Comparison of ENCODE assay signal across 14 cellular contexts in genomic region chr6:106870069-106870468, GRCh38.
DNase-seq lines count a peak whose midpoint lies in the region; TF ChIP-seq lines count a peak whose summit lies in the region.
"Had no signal": no experiment of that assay in that cellular context is flagged by ENCODE, and none has a peak within 500 bp of the region (broad histone marks: within the 10 kb centered on the region; RNA-seq: fewer than 3 reads in every experiment).

No MANE protein-coding gene starts in this region.

- no peak overlapping the region for H3K4ac ChIP-seq in mesenchymal stem cell (ENCODE audit: low read depth in 1 of 2, low read length in 2 of 2)

- no peak overlapping the region for H2AK5ac ChIP-seq in mesenchymal stem cell (ENCODE audit: low read length, severe bottlenecking)

- DNase-seq in AG20443 (ENCODE audit: low spot score) (peak; percentile 80), LHCN-M2 (ENCODE audit: low read depth) (peak; percentile 30), mammary epithelial cell (peak; percentile 96), mesenchymal stem cell (peak; percentile 29), right atrium auricular region (ENCODE audit: low spot score) (no peak), dermis blood vessel endothelial cell (no peak)
- DNase-seq in activated CD4-positive, alpha-beta T cell treated with anti-CD3 and anti-CD28 coated beads, Interleukin-2, amount 50 U/mL, for 48 hours = no peak
- DNase-seq in activated naive CD4-positive, alpha-beta T cell (lab: John Stamatoyannopoulos, UW) = no peak
- DNase-seq: activated CD4-positive, alpha-beta T cell treated with anti-CD3 and anti-CD28 coated beads, Interleukin-2, amount 50 U/mL, for 1 hour; left ventricle myocardium superior; NCI-H2029 treated with DMSO at 0.1 percent for 48 hours; stimulated activated CD4-positive, alpha-beta T cell treated with anti-CD3 and anti-CD28 coated beads, Interleukin-1b, Interleukin-23, amount 100 ng/mL, for 48 hours had no signal

- H4K20me1 ChIP-seq in mammary epithelial cell (ENCODE audit: insufficient read depth, low read length) = no peaks in the 10 kb centered on the region

- no peak overlapping the region for H3K14ac ChIP-seq in mesenchymal stem cell (ENCODE audit: low read length in 2 of 2)

- H3K4me1 ChIP-seq in mammary epithelial cell (ENCODE audit: insufficient read depth, low read length) (peaks cover 41% of the 10 kb centered on the region), mesenchymal stem cell (ENCODE audit: control insufficient read depth, insufficient read depth, low read depth, low read length) (peaks cover 8% of the 10 kb centered on the region), right atrium auricular region (no peaks in the 10 kb centered on the region)

- TF ChIP-seq CTCF in mammary epithelial cell (conservative IDR thresholded peaks at IDR 0.05 in 1 of 2, IDR thresholded peaks at IDR 0.05 in 1 of 2; ENCODE audit: extremely low read depth in 1 of 2, insufficient read depth in 1 of 2, low read depth in 1 of 2, low read length in 2 of 2) = no peak
- no peak for TF ChIP-seq CTCF in right atrium auricular region (IDR thresholded peaks at IDR 0.05)

- H3K4me2 ChIP-seq in mammary epithelial cell (ENCODE audit: insufficient read depth, low read depth, low read length) (peak overlapping the region; percentile 80), mesenchymal stem cell (ENCODE audit: low read length, poor library complexity, severe bottlenecking) (no peak overlapping the region)

- no peak overlapping the region for H4K91ac ChIP-seq in mesenchymal stem cell (ENCODE audit: low read length)

- no peaks in the 10 kb centered on the region for H3K27me3 ChIP-seq in mammary epithelial cell (ENCODE audit: insufficient read depth, low read length)
- peaks cover 0 to 15% of the 10 kb centered on the region in 2 experiments for H3K27me3 ChIP-seq in mesenchymal stem cell (ENCODE audit: control insufficient read depth in 1 of 2, insufficient read depth in 1 of 2, low read length in 2 of 2)
- no peaks in the 10 kb centered on the region for H3K27me3 ChIP-seq in right atrium auricular region
- H3K27me3 ChIP-seq: neutrophil had no signal

- peaks cover 4% of the 10 kb centered on the region for H3K9me3 ChIP-seq in mammary epithelial cell (replicated peaks; ENCODE audit: insufficient read depth, low read length)
- no peaks in the 10 kb centered on the region for H3K9me3 ChIP-seq in mesenchymal stem cell (ENCODE audit: control insufficient read depth, low read length)
- H3K9me3 ChIP-seq in right atrium auricular region = peaks cover 0 to 8% of the 10 kb centered on the region in 2 donors
- H3K9me3 ChIP-seq: neutrophil had no signal

- no peak overlapping the region for H3K18ac ChIP-seq in mesenchymal stem cell (ENCODE audit: low read depth in 1 of 2, low read length in 2 of 2)

- H2AFZ ChIP-seq in mammary epithelial cell (ENCODE audit: low read depth, low read length) (no peak overlapping the region), mesenchymal stem cell (ENCODE audit: low read depth, low read length) (no peak overlapping the region)

- WGBS in mammary epithelial cell (ENCODE audit: low coverage, missing lambda C conversion rate) = 0% methylated on average over 1 of the region's 1 CpG
- WGBS in mesenchymal stem cell = 28% methylated on average over 1 of the region's 1 CpG

- CTCF ChIA-PET in mammary epithelial cell (lab: Charles Lee; ENCODE audit: low non-redundant PET) = interaction anchor here (0.9 kb wide), 1 partner anchor 501 kb away, joined by 3 read pairs; no protein-coding TSS in a partner anchor

- in situ Hi-C loops in mammary epithelial cell (cut with MboI; ENCODE audit: low sequenced_read_pairs in 2 of 2) = no loop called here

- H2BK12ac ChIP-seq in mesenchymal stem cell (ENCODE audit: low read length in 2 of 2) = no peak overlapping the region

- H3K4me3 ChIP-seq in mammary epithelial cell (replicated peaks in 1 of 3; ENCODE audit: insufficient read depth in 1 of 3, low read depth in 2 of 3, low read length in 3 of 3) (no peak overlapping the region), mesenchymal stem cell (ENCODE audit: insufficient read depth in 1 of 2, low read depth in 1 of 2, low read length in 2 of 2) (no peak overlapping the region), right atrium auricular region (no peak overlapping the region)

- H2BK15ac ChIP-seq in mesenchymal stem cell (ENCODE audit: low read depth, poor library complexity, severe bottlenecking) = no peak overlapping the region

- H3K36me3 ChIP-seq in mammary epithelial cell (ENCODE audit: insufficient read depth, low read length) = peaks cover 3% of the 10 kb centered on the region
- no peaks in the 10 kb centered on the region for H3K36me3 ChIP-seq in mesenchymal stem cell (ENCODE audit: control insufficient read depth in 1 of 2, insufficient read depth in 2 of 2, low read depth in 1 of 2, low read length in 2 of 2)
- no peaks in the 10 kb centered on the region for H3K36me3 ChIP-seq in right atrium auricular region
- H3K36me3 ChIP-seq: neutrophil had no signal

- dilution Hi-C loops in mammary epithelial cell (cut with HindIII; ENCODE audit: low sequenced_read_pairs) = no loop called here

- no peak overlapping the region for H2BK120ac ChIP-seq in mesenchymal stem cell (ENCODE audit: low read depth, low read length)

- BruUV-seq in mammary epithelial cell (replicated peaks; lab: Mats Ljungman, UMichigan) = no TSS peak

- peak overlapping the region; percentile 74 for H2BK5ac ChIP-seq in mesenchymal stem cell (ENCODE audit: low read depth, low read length, poor library complexity, severe bottlenecking)

- H3K79me2 ChIP-seq in mammary epithelial cell (ENCODE audit: insufficient read depth, low read length) = peaks cover 26% of the 10 kb centered on the region

- no peaks in the 10 kb centered on the region for H3K79me1 ChIP-seq in mesenchymal stem cell (replicated peaks; ENCODE audit: low read length, poor library complexity, severe bottlenecking)

- peak overlapping the region; percentile 88 for H3K27ac ChIP-seq in mammary epithelial cell (ENCODE audit: insufficient read depth, low read depth, low read length)
- peak overlapping the region; percentile 98 for H3K27ac ChIP-seq in mesenchymal stem cell (ENCODE audit: low read length, poor library complexity, severe bottlenecking)
- H3K27ac ChIP-seq in right atrium auricular region = no peak overlapping the region
- H3K27ac ChIP-seq: C4-2B, neutrophil had no signal

- H4K8ac ChIP-seq in mesenchymal stem cell (ENCODE audit: low read length) = no peak overlapping the region

- no peak overlapping the region for H3K23ac ChIP-seq in mesenchymal stem cell (ENCODE audit: low read length in 2 of 2)

- intact Hi-C loops in mammary epithelial cell (cut with micrococcal nuclease) = loop anchor here (1.0 to 10.0 kb wide), 6 partner anchors 43 to 423 kb away; partner anchors contain the start of gene CD24

- peak overlapping the region; percentile 42 for H3K9ac ChIP-seq in mammary epithelial cell (ENCODE audit: insufficient read depth, low read length)
- no peak overlapping the region for H3K9ac ChIP-seq in mesenchymal stem cell (ENCODE audit: low read length)

Comparison
In these comparisons a context has a peak if more than half of its experiments do, and no peak if none do; other contexts are left out.
1. DNase-seq: peak in AG20443 (single experiment), LHCN-M2 (single experiment), mammary epithelial cell (single experiment) and mesenchymal stem cell (single experiment); none in activated CD4-positive, alpha-beta T cell treated with anti-CD3 and anti-CD28 coated beads, Interleukin-2, amount 50 U/mL, for 48 hours (0 of 2), activated naive CD4-positive, alpha-beta T cell (0 of 4), right atrium auricular region (single experiment) and dermis blood vessel endothelial cell (single experiment).
2. H3K27ac ChIP-seq: peak in mammary epithelial cell (single experiment) and mesenchymal stem cell (single experiment); none in right atrium auricular region (0 of 2).